17 cellular contexts compared by ENCODE assay signal in the genomic region with DNA sequence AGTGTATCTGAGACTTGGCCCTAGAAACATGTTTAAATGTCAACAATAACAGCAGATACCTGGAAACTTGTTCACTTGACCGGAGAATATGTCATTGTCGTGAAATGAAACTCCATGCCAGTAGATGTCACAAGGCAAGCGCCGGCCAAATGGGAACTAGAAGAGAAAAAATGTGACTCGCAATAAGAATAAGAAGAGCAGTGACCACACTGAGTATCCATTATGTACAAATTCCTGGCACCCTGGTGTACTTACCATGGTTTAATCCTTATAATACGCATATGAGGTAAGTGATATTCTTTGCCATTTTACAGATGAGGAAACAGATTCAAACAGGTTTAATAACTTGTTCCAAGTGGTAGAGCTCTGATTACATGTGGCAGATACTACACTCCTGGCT.
"Had no signal": no experiment of that assay in that cellular context is flagged by ENCODE, and none has a peak within 500 bp of the region (broad histone marks: within the 10 kb centered on the region; RNA-seq: fewer than 3 reads in every experiment).

No MANE protein-coding gene starts in this region.

- H3K36me3 ChIP-seq: thyroid gland had no signal

- H3K4me1 ChIP-seq: thyroid gland had no signal

- DNase-seq: activated B cell treated with CpG ODN at 0.5 μM for 24 hours; activated CD4-positive, alpha-beta T cell treated with anti-CD3 and anti-CD28 coated beads, Interleukin-2, amount 50 U/mL, for 1 hour; activated CD8-positive, alpha-beta memory T cell treated with anti-CD3 and anti-CD28 coated beads for 24 hours; activated naive CD8-positive, alpha-beta T cell treated with anti-CD3 and anti-CD28 coated beads, Interleukin-2, amount 10 ng/mL, durations not matched to agents 7 days and 5 days; aorta; esophagus squamous epithelium; glutamatergic neuron; kidney; left ventricle myocardium inferior; occipital lobe; right cardiac atrium; stomach; thyroid gland had no signal

- H3K9me3 Mint-ChIP-seq: activated naive CD8-positive, alpha-beta T cell treated with anti-CD3 and anti-CD28 coated beads, Interleukin-2, amount 10 ng/mL, durations not matched to agents 7 days and 5 days had no signal

- H3K9me3 ChIP-seq: esophagus squamous epithelium, stomach, thyroid gland had no signal

- H3K27ac ChIP-seq: esophagus squamous epithelium, thyroid gland had no signal

- H3K4me3 Mint-ChIP-seq: activated B cell treated with CpG ODN at 0.5 μM for 24 hours; activated naive CD8-positive, alpha-beta T cell treated with anti-CD3 and anti-CD28 coated beads, Interleukin-2, amount 10 ng/mL, durations not matched to agents 7 days and 5 days; activated T-helper 1 cell treated with anti-CD3 and anti-CD28 coated beads, Interleukin-12 subunit alpha, Interleukin-12 subunit beta, Interleukin-2, Interleukin-4 antibody, amounts not matched to agents 30 ng/mL and 10 ng/mL and 1 ng/mL, durations not matched to agents 14 hours and 24 hours and 36 hours; memory B cell; nephron had no signal

- H3K27me3 ChIP-seq: esophagus squamous epithelium, stomach, thyroid gland had no signal

- H3K4me3 ChIP-seq: esophagus squamous epithelium, left ventricle myocardium inferior, stomach, thyroid gland had no signal

- H3K27me3 Mint-ChIP-seq: activated naive CD8-positive, alpha-beta T cell treated with anti-CD3 and anti-CD28 coated beads, Interleukin-2, amount 10 ng/mL, durations not matched to agents 7 days and 5 days; progenitor cell of endocrine pancreas had no signal

- H3K27ac Mint-ChIP-seq: activated B cell treated with CpG ODN at 0.5 μM for 24 hours; activated naive CD8-positive, alpha-beta T cell treated with anti-CD3 and anti-CD28 coated beads, Interleukin-2, amount 10 ng/mL, durations not matched to agents 7 days and 5 days; activated T-helper 1 cell treated with anti-CD3 and anti-CD28 coated beads, Interleukin-12 subunit alpha, Interleukin-12 subunit beta, Interleukin-2, Interleukin-4 antibody, amounts not matched to agents 30 ng/mL and 10 ng/mL and 1 ng/mL, durations not matched to agents 14 hours and 24 hours and 36 hours; memory B cell had no signal
